Comparison of ENCODE assay signal across 9 cellular contexts in the genomic region with DNA sequence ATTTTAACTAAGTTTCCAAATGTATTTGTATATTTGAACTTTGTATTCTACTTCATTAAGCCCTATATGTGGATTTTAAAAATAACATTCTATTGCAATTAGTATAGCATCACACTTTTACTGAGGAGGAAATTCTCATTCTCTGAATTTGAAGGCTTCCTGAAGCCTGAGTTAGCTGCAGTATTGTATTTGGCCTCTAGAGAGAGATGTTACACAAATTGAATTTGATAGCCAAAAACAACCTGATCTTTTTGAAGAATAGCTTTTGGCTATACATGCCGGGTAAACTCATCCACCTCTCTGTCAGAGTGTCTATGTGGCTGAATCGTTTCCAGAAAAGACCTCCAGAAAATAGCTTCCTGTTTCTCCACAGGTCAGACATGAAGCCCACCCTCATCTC.
DNase-seq lines count a peak whose midpoint lies in the region; ATAC-seq, FAIRE-seq and TF ChIP-seq lines count a peak whose summit lies in the region.
"Had no signal": no experiment of that assay in that cellular context is flagged by ENCODE, and none has a peak within 500 bp of the region (broad histone marks: within the 10 kb centered on the region; RNA-seq: fewer than 3 reads in every experiment).

No MANE protein-coding gene starts in this region.

- H4K20me1 ChIP-seq in K562 (replicated peaks; ENCODE audit: control insufficient read depth, insufficient read depth, low read length), result no peaks in the 10 kb centered on the region

- H3K4me3 ChIP-seq in GM06990 (replicated peaks; ENCODE audit: low read depth, low read length) (no peak overlapping the region), K562 (no peak overlapping the region)

- FAIRE-seq in K562 (lab: Jason Lieb, UNC), result no peak

- DNase-seq in GM06990 (ENCODE audit: extremely low read depth, insufficient read length) (no peak), MV-4-11 (lab: John Stamatoyannopoulos, UW) (peak; percentile 12), K562 (ENCODE audit: extremely low read depth in 1 of 4, low spot score in 3 of 4) (peak in 1 of 4 experiments; percentile 6), NCI-H226 (no peak), head of caudate nucleus (no peak), amygdala (lab: John Stamatoyannopoulos, UW) (no peak)
- DNase-seq in naive thymus-derived CD8-positive, alpha-beta T cell, result peak in 2 of 10 donors; percentile 29 to 36
- DNase-seq: SHP77 had no signal

- no TSS peak for BruUV-seq in K562 (replicated peaks; lab: Mats Ljungman, UMichigan)

- no peak for TF ChIP-seq EP300 in K562 (IDR thresholded peaks at IDR 0.05; ENCODE audit: low read length)

- H2AFZ ChIP-seq in K562 (ENCODE audit: low read depth, low read length), result no peak overlapping the region

- H3K4me1 Mint-ChIP-seq in naive thymus-derived CD8-positive, alpha-beta T cell, result peaks cover 3 to 12% (median 9%) of the 10 kb centered on the region in 4 donors

- H3K79me2 ChIP-seq in K562 (ENCODE audit: control insufficient read depth, insufficient read depth, low read length), result no peaks in the 10 kb centered on the region

- H3K9me3 ChIP-seq in K562 (replicated peaks; ENCODE audit: control insufficient read depth, insufficient read depth, low read depth, low read length), result no peaks in the 10 kb centered on the region

- no peak overlapping the region for H3K4me2 ChIP-seq in K562 (ENCODE audit: insufficient read depth, low read length)

- no peak for TF ChIP-seq POLR2A in K562 (conservative IDR thresholded peaks at IDR 0.05)

- in situ Hi-C loops in K562 (cut with MboI), result no loop called here

- H3K36me3 Mint-ChIP-seq in naive thymus-derived CD8-positive, alpha-beta T cell, result no peaks in the 10 kb centered on the region

- H3K9ac ChIP-seq in K562 (ENCODE audit: insufficient read depth in 1 of 2, low read depth in 2 of 2, low read length in 2 of 2), result no peak overlapping the region

- peak overlapping the region; percentile 62 to 81 (median 72) for H3K4me3 Mint-ChIP-seq in naive thymus-derived CD8-positive, alpha-beta T cell

- CTCF ChIA-PET in K562 (lab: Yijun Ruan, JAX; ENCODE audit: low intra/inter-chr PET ratio), result no interaction called here

- POLR2A ChIA-PET in K562 (lab: Yijun Ruan, JAX), result no interaction called here
- POLR2A ChIA-PET in naive thymus-derived CD8-positive, alpha-beta T cell (lab: Charles Lee), result interaction anchor here (0.6 to 1.6 kb wide), 9 partner anchors 12 to 580 kb away, joined by 3 to 9 read pairs (median 4); no protein-coding TSS in a partner anchor

- H3K36me3 ChIP-seq in GM06990 (ENCODE audit: control insufficient read depth, insufficient read depth, low read length) (no peaks in the 10 kb centered on the region), K562 (ENCODE audit: control insufficient read depth, insufficient read depth, low read length) (no peaks in the 10 kb centered on the region)

- ATAC-seq in K562 (no peak), GM18517 (IDR thresholded peaks at IDR 0.05; ENCODE audit: unreplicated experiment) (no peak)
- peak; percentile 48 to 78 for ATAC-seq in naive thymus-derived CD8-positive, alpha-beta T cell

- intact Hi-C loops in K562 (cut with micrococcal nuclease) (loop anchor here (10.0 kb wide), 1 partner anchor 115 kb away; no protein-coding TSS in a partner anchor), head of caudate nucleus (cut with DNase I) (no loop called here)

- H3K27ac Mint-ChIP-seq in naive thymus-derived CD8-positive, alpha-beta T cell, result peak overlapping the region in 6 of 10 donors; percentile 56 to 87 (median 72)

- H3K27ac ChIP-seq in K562 (ENCODE audit: extremely low read depth, low read depth, low read length), result no peak overlapping the region

- H3K27me3 Mint-ChIP-seq in naive thymus-derived CD8-positive, alpha-beta T cell, result peaks cover 0 to 7% (median 1%) of the 10 kb centered on the region in 5 donors

- 0% methylated on average over 2 of the region's 2 CpGs for WGBS in K562 (ENCODE audit: insufficient coverage, low coverage, missing lambda C conversion rate)

- TF ChIP-seq RAD21 in K562 (CRISPR knock-in tag; conservative IDR thresholded peaks at IDR 0.05 in 1 of 2, IDR thresholded peaks at IDR 0.05 in 1 of 2), result no peak

- no peaks in the 10 kb centered on the region for H3K27me3 ChIP-seq in GM06990 (replicated peaks; ENCODE audit: control insufficient read depth, insufficient read depth, low read length)
- H3K27me3 ChIP-seq in K562 (ENCODE audit: control insufficient read depth in 2 of 2, insufficient read depth in 2 of 2, low read length in 2 of 2), result no peaks in the 10 kb centered on the region

- H3K9me3 Mint-ChIP-seq in naive thymus-derived CD8-positive, alpha-beta T cell, result no peaks in the 10 kb centered on the region

- no peaks in the 10 kb centered on the region for H3K4me1 ChIP-seq in K562 (replicated peaks in 1 of 2; ENCODE audit: control insufficient read depth in 2 of 2, insufficient read depth in 2 of 2, low read length in 2 of 2)

- TF ChIP-seq CTCF in GM06990 (IDR thresholded peaks at IDR 0.05; ENCODE audit: insufficient read depth, low read length, poor library complexity, severe bottlenecking) (peak; percentile 53), K562 (IDR thresholded peaks at IDR 0.05 in 2 of 3, conservative IDR thresholded peaks at IDR 0.05 in 1 of 3; ENCODE audit: insufficient read depth in 2 of 3, low read depth in 1 of 3, low read length in 3 of 3) (peak in 2 of 3 experiments; percentile 18; a peak in 1 of 6 replicates)

- H3K9me1 ChIP-seq in K562 (ENCODE audit: control insufficient read depth, insufficient read depth, low read length), result no peaks in the 10 kb centered on the region

TF ChIP-seq in K562, 482 proteins besides CTCF, POLR2A, EP300 and RAD21 (continues in another document):
- TF ChIP-seq POLR3A (IDR thresholded peaks at IDR 0.05; ENCODE audit: borderline replicate concordance, extremely low read depth, insufficient read depth, insufficient read length), result no peak
- TF ChIP-seq, protein P1, sequence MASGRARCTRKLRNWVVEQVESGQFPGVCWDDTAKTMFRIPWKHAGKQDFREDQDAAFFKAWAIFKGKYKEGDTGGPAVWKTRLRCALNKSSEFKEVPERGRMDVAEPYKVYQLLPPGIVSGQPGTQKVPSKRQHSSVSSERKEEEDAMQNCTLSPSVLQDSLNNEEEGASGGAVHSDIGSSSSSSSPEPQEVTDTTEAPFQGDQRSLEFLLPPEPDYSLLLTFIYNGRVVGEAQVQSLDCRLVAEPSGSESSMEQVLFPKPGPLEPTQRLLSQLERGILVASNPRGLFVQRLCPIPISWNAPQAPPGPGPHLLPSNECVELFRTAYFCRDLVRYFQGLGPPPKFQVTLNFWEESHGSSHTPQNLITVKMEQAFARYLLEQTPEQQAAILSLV (tag; IDR thresholded peaks at IDR 0.05), result no peak
- no peak for TF ChIP-seq ZNF277 (CRISPR knock-in tag; IDR thresholded peaks at IDR 0.05; ENCODE audit: borderline replicate concordance)
- TF ChIP-seq TBP (optimal IDR thresholded peaks at IDR 0.05; ENCODE audit: low read depth, low read length), result no peak
- no peak for TF ChIP-seq ZNF184 (CRISPR knock-in tag; IDR thresholded peaks at IDR 0.05)
- no peak for TF ChIP-seq CHD2 (IDR thresholded peaks at IDR 0.05; ENCODE audit: low read depth, low read length)
- no peak for TF ChIP-seq CC2D1A (IDR thresholded peaks at IDR 0.05)
- TF ChIP-seq CCNT2 (IDR thresholded peaks at IDR 0.05; ENCODE audit: borderline replicate concordance, extremely low read depth, insufficient read length, low read depth, low read length), result no peak
- TF ChIP-seq NR2C1 (IDR thresholded peaks at IDR 0.05), result no peak
- TF ChIP-seq NR2C1 (tag; IDR thresholded peaks at IDR 0.05), result no peak
- no peak for TF ChIP-seq TRIM28 (IDR thresholded peaks at IDR 0.05)

Comparison
In these comparisons a context has a peak if more than half of its experiments do, and no peak if none do; other contexts are left out.
1. ATAC-seq: peak in naive thymus-derived CD8-positive, alpha-beta T cell (2 of 2); none in K562 (single experiment) and GM18517 (single experiment).